ENCODE assay signal across 1 cellular context in genomic region chr7:65390588-65390987, GRCh38.
TF ChIP-seq lines count a peak whose summit lies in the region.

No MANE protein-coding gene starts in this region.

TF ChIP-seq in GM12878, 131 proteins besides CTCF, POLR2A, EP300 and RAD21 (continued from another document):
- peak; percentile 60 for TF ChIP-seq SKIL (IDR thresholded peaks at IDR 0.05; ENCODE audit: low read depth, poor library complexity, severe bottlenecking)
- TF ChIP-seq NFIC (IDR thresholded peaks at IDR 0.05; ENCODE audit: low read depth, low read length), result 0 out of 2 replicates have a peak, but pooled peaks have one; percentile 11
- peak; percentile 19; the same call in 1 of the 2 replicates for TF ChIP-seq CREM (IDR thresholded peaks at IDR 0.05; ENCODE audit: low read depth)
- peak; percentile 88 for TF ChIP-seq IKZF1 (conservative IDR thresholded peaks at IDR 0.05)
- TF ChIP-seq ZNF24 (IDR thresholded peaks at IDR 0.05), result 0 out of 2 replicates have a peak, but pooled peaks have one; percentile 41
- TF ChIP-seq, protein P1, sequence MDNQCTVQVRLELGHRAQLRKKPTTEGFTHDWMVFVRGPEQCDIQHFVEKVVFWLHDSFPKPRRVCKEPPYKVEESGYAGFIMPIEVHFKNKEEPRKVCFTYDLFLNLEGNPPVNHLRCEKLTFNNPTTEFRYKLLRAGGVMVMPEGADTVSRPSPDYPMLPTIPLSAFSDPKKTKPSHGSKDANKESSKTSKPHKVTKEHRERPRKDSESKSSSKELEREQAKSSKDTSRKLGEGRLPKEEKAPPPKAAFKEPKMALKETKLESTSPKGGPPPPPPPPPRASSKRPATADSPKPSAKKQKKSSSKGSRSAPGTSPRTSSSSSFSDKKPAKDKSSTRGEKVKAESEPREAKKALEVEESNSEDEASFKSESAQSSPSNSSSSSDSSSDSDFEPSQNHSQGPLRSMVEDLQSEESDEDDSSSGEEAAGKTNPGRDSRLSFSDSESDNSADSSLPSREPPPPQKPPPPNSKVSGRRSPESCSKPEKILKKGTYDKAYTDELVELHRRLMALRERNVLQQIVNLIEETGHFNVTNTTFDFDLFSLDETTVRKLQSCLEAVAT (IDR thresholded peaks at IDR 0.05), result peak; percentile 63; the same call in 1 of the 2 replicates
- peak in 1 of 2 experiments; percentile 24; a peak in 1 of 4 replicates for TF ChIP-seq BHLHE40 (IDR thresholded peaks at IDR 0.05; ENCODE audit: borderline replicate concordance in 1 of 2, low read depth in 2 of 2, low read length in 1 of 2)
- TF ChIP-seq E2F4 (IDR thresholded peaks at IDR 0.05; ENCODE audit: low read depth, low read length), result no peak
- TF ChIP-seq BACH1 (IDR thresholded peaks at IDR 0.05; ENCODE audit: borderline replicate concordance), result peak; percentile 24; the same call in 1 of the 2 replicates
- TF ChIP-seq CBFB (IDR thresholded peaks at IDR 0.05; ENCODE audit: low read depth), result peak; percentile 40; the same call in 1 of the 2 replicates
- TF ChIP-seq E2F8 (IDR thresholded peaks at IDR 0.05; ENCODE audit: low read depth, partially characterized antibody), result no peak
- TF ChIP-seq, protein P2, sequence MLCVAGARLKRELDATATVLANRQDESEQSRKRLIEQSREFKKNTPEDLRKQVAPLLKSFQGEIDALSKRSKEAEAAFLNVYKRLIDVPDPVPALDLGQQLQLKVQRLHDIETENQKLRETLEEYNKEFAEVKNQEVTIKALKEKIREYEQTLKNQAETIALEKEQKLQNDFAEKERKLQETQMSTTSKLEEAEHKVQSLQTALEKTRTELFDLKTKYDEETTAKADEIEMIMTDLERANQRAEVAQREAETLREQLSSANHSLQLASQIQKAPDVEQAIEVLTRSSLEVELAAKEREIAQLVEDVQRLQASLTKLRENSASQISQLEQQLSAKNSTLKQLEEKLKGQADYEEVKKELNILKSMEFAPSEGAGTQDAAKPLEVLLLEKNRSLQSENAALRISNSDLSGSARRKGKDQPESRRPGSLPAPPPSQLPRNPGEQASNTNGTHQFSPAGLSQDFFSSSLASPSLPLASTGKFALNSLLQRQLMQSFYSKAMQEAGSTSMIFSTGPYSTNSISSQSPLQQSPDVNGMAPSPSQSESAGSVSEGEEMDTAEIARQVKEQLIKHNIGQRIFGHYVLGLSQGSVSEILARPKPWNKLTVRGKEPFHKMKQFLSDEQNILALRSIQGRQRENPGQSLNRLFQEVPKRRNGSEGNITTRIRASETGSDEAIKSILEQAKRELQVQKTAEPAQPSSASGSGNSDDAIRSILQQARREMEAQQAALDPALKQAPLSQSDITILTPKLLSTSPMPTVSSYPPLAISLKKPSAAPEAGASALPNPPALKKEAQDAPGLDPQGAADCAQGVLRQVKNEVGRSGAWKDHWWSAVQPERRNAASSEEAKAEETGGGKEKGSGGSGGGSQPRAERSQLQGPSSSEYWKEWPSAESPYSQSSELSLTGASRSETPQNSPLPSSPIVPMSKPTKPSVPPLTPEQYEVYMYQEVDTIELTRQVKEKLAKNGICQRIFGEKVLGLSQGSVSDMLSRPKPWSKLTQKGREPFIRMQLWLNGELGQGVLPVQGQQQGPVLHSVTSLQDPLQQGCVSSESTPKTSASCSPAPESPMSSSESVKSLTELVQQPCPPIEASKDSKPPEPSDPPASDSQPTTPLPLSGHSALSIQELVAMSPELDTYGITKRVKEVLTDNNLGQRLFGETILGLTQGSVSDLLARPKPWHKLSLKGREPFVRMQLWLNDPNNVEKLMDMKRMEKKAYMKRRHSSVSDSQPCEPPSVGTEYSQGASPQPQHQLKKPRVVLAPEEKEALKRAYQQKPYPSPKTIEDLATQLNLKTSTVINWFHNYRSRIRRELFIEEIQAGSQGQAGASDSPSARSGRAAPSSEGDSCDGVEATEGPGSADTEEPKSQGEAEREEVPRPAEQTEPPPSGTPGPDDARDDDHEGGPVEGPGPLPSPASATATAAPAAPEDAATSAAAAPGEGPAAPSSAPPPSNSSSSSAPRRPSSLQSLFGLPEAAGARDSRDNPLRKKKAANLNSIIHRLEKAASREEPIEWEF (IDR thresholded peaks at IDR 0.05; ENCODE audit: insufficient replicate concordance, low read depth, low read length), result no peak
- TF ChIP-seq SP1 (IDR thresholded peaks at IDR 0.05; ENCODE audit: low read depth, low read length), result peak; percentile 22
- peak; percentile 90 for TF ChIP-seq RUNX3 (IDR thresholded peaks at IDR 0.05; ENCODE audit: low read length)
- TF ChIP-seq RELB (IDR thresholded peaks at IDR 0.05; ENCODE audit: low read depth), result peak; percentile 77
- peak; percentile 45; the same call in 1 of the 2 replicates for TF ChIP-seq CBX5 (IDR thresholded peaks at IDR 0.05; ENCODE audit: low read depth)
- TF ChIP-seq ZNF687 (IDR thresholded peaks at IDR 0.05), result peak; percentile 32; the same call in 1 of the 2 replicates
- peak; percentile 71 for TF ChIP-seq DPF2 (IDR thresholded peaks at IDR 0.05)
- TF ChIP-seq NR2F1 (conservative IDR thresholded peaks at IDR 0.05), result peak; percentile 85
- peak; percentile 72 for TF ChIP-seq MTA2 (IDR thresholded peaks at IDR 0.05; ENCODE audit: low read depth)
- TF ChIP-seq MEF2A (IDR thresholded peaks at IDR 0.05; ENCODE audit: insufficient read depth, low read depth, low read length), result 0 out of 2 replicates have a peak, but pooled peaks have one; percentile 26
- peak; percentile 63; the same call in 1 of the 2 replicates for TF ChIP-seq BCL11A (IDR thresholded peaks at IDR 0.05; ENCODE audit: low read depth, low read length)
- peak; percentile 50 for TF ChIP-seq MEF2B (IDR thresholded peaks at IDR 0.05; ENCODE audit: partially characterized antibody, poor library complexity, severe bottlenecking)
